ENCODE assay signal across 12 cellular contexts in genomic region chr4:116357758-116358157, GRCh38.
A peak's percentile ranks its signal among the peaks of the same experiment; 100 is the strongest.
DNase-seq lines count a peak whose midpoint lies in the region; ATAC-seq, FAIRE-seq and TF ChIP-seq lines count a peak whose summit lies in the region.
"Had no signal": no experiment of that assay in that cellular context is flagged by ENCODE, and none has a peak within 500 bp of the region (broad histone marks: within the 10 kb centered on the region; RNA-seq: fewer than 3 reads in every experiment).

No MANE protein-coding gene starts in this region.

- H3K4me1 ChIP-seq in pancreas = no peaks in the 10 kb centered on the region
- no peaks in the 10 kb centered on the region for H3K4me1 ChIP-seq in sigmoid colon

- TF ChIP-seq CTCF in pancreas (IDR thresholded peaks at IDR 0.05) = no peak
- no peak for TF ChIP-seq CTCF in sigmoid colon (IDR thresholded peaks at IDR 0.05)

- WGBS in pancreas, 2 donors = 51 to 69% methylated on average over 4 of the region's 4 CpGs
- WGBS in sigmoid colon, 2 donors = 70 to 87% methylated on average over 4 of the region's 4 CpGs

- H3K4me3 ChIP-seq in pancreas = no peak overlapping the region
- H3K4me3 ChIP-seq in sigmoid colon = no peak overlapping the region

- intact Hi-C loops in pancreas (cut with DNase I) = no loop called here
- intact Hi-C loops in sigmoid colon (cut with DNase I) = loop anchor here (10.0 kb wide), 1 partner anchor 1867 kb away; no protein-coding TSS in a partner anchor

- no peaks in the 10 kb centered on the region for H3K36me3 ChIP-seq in pancreas
- no peaks in the 10 kb centered on the region for H3K36me3 ChIP-seq in sigmoid colon

- H3K27me3 ChIP-seq in pancreas (peaks cover 0 to 3% (median 0%) of the 10 kb centered on the region in 4 donors), sigmoid colon (no peaks in the 10 kb centered on the region)

- no peak overlapping the region for H3K27ac ChIP-seq in pancreas
- H3K27ac ChIP-seq in sigmoid colon = no peak overlapping the region

- no peak for TF ChIP-seq EP300 in sigmoid colon (IDR thresholded peaks at IDR 0.05)

- no peaks in the 10 kb centered on the region for H3K9me3 ChIP-seq in pancreas
- no peaks in the 10 kb centered on the region for H3K9me3 ChIP-seq in sigmoid colon

- TF ChIP-seq POLR2A in sigmoid colon (IDR thresholded peaks at IDR 0.05) = no peak

- DNase-seq in DMS153 (lab: John Stamatoyannopoulos, UW) (peak; percentile 26), DMS153 treated with DMSO at 0.1 percent for 48 hours (lab: John Stamatoyannopoulos, UW; ENCODE audit: unreplicated experiment) (no peak), NCI-H510A (lab: John Stamatoyannopoulos, UW) (peak; percentile 21), dermis blood vessel endothelial cell (peak; percentile 27), pancreas (peak in 3 of 6 donors; percentile 65 to 80 (median 66)), sigmoid colon (no peak), NCI-H146 treated with DMSO at 0.1 percent for 48 hours (lab: John Stamatoyannopoulos, UW; ENCODE audit: unreplicated experiment) (no peak)
- DNase-seq: activated T-cell treated with anti-CD3 and anti-CD28 coated beads, Interleukin-2, amount 50 U/mL, for 24 hours; foreskin fibroblast; midbrain had no signal

- ATAC-seq in pancreas (peak; percentile 41 to 68 (median 56)), HG02885 (IDR thresholded peaks at IDR 0.05; ENCODE audit: poor library complexity, unreplicated experiment) (no peak)

- FAIRE-seq in pancreas (lab: Jason Lieb, UNC) = no peak
- FAIRE-seq: A204.1 had no signal

Comparison
In these comparisons a context has a peak if more than half of its experiments do, and no peak if none do; other contexts are left out.
1. DNase-seq: peak in DMS153 (single experiment), NCI-H510A (single experiment) and dermis blood vessel endothelial cell (single experiment); none in DMS153 treated with DMSO at 0.1 percent for 48 hours (single experiment), sigmoid colon (single experiment) and NCI-H146 treated with DMSO at 0.1 percent for 48 hours (single experiment).